29 cellular contexts compared by ENCODE assay signal in the genomic region with DNA sequence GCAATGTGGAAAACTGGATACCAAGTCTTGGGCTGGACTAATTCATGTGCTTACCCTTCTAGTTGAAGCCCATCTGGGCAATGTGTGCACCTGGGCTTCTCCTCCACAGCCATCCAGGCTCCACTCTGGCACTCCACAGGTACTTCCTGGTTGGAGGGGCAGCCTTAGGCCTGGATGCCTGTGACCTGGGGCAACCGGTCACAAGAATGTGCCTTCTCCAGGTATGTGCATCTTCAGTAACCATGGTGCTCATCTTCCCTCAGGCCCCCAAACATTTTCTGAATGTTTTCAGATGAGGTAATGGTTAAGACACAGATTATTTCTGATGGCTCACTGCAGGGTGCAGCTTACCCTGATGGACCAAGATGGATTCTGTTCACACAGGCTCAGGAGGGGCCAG. TPM values are rescaled to one million over a fixed set of nuclear protein-coding genes. Genes with fewer than 3 reads are reported as not detected.
DNase-seq lines count a peak whose midpoint lies in the region; ATAC-seq and TF ChIP-seq lines count a peak whose summit lies in the region.
"Had no signal": no experiment of that assay in that cellular context is flagged by ENCODE, and none has a peak within 500 bp of the region (broad histone marks: within the 10 kb centered on the region; RNA-seq: fewer than 3 reads in every experiment).

No MANE protein-coding gene starts in this region.

- CTCF ChIA-PET in activated CD4-positive, alpha-beta T cell treated with anti-CD3 and anti-CD28 coated beads, Interleukin-2, amount 10 ng/mL, durations not matched to agents 7 days and 5 days (lab: Charles Lee): interaction anchor here (0.9 to 1.9 kb wide), 4 partner anchors 10 to 139 kb away, joined by 3 to 7 read pairs (median 4); no protein-coding TSS in a partner anchor
- CTCF ChIA-PET in WTC11 (lab: Charles Lee): no interaction called here

- H3K27me3 ChIP-seq in mesendoderm (ENCODE audit: insufficient read depth, low read length, poor library complexity): no peaks in the 10 kb centered on the region
- H3K27me3 ChIP-seq in aorta (ENCODE audit: control insufficient read depth in 1 of 2, insufficient read depth in 2 of 2, low read length in 1 of 2): no peaks in the 10 kb centered on the region
- H3K27me3 ChIP-seq: dorsolateral prefrontal cortex, right atrium auricular region had no signal

- no peak overlapping the region for H3K23ac ChIP-seq in mesendoderm (ENCODE audit: low read length)

- TF ChIP-seq CTCF in WTC11 (IDR thresholded peaks at IDR 0.05): no peak
- no peak for TF ChIP-seq CTCF in type B pancreatic cell (conservative IDR thresholded peaks at IDR 0.05)

- no peak overlapping the region for H3K4me2 ChIP-seq in mesendoderm (ENCODE audit: low read length)
- H3K4me2 ChIP-seq: KMS-11 had no signal

- H3K4ac ChIP-seq in mesendoderm (ENCODE audit: low read depth, low read length): no peak overlapping the region

- no peak overlapping the region for H4K5ac ChIP-seq in mesendoderm (ENCODE audit: low read length)

- no peak overlapping the region for H2BK5ac ChIP-seq in mesendoderm (ENCODE audit: low read length)

- no peaks in the 10 kb centered on the region for H3K27me3 Mint-ChIP-seq in activated CD4-positive, alpha-beta T cell treated with anti-CD3 and anti-CD28 coated beads, Interleukin-2, amount 10 ng/mL, durations not matched to agents 7 days and 5 days
- no peaks in the 10 kb centered on the region for H3K27me3 Mint-ChIP-seq in WTC11 (ENCODE audit: low read depth)
- no peaks in the 10 kb centered on the region for H3K27me3 Mint-ChIP-seq in type B pancreatic cell
- H3K27me3 Mint-ChIP-seq: activated naive CD8-positive, alpha-beta T cell treated with anti-CD3 and anti-CD28 coated beads, Interleukin-2, amount 10 ng/mL, durations not matched to agents 7 days and 5 days; central memory CD8-positive, alpha-beta T cell; T-helper 17 cell had no signal

- no peaks in the 10 kb centered on the region for H3K9me3 ChIP-seq in aorta (ENCODE audit: control insufficient read depth, low read length)
- H3K9me3 ChIP-seq: right atrium auricular region had no signal

- no peak for DNase-seq in activated CD4-positive, alpha-beta T cell treated with anti-CD3 and anti-CD28 coated beads, Interleukin-2, amount 10 ng/mL, durations not matched to agents 7 days and 5 days
- no peak for DNase-seq in activated CD4-positive, alpha-beta T cell treated with anti-CD3 and anti-CD28 coated beads, Interleukin-2, amount 50 U/mL, for 1 hour
- DNase-seq in WTC11 (ENCODE audit: low spot score) (no peak), mesendoderm (peak; percentile 98), type B pancreatic cell (ENCODE audit: extremely low spot score, unreplicated experiment) (no peak), aorta (no peak)
- DNase-seq: 8988T; activated CD4-positive, alpha-beta T cell treated with anti-CD3 and anti-CD28 coated beads for 1 hour; activated effector memory CD4-positive, alpha-beta T cell treated with anti-CD3 and anti-CD28 coated beads, Interleukin-2, amount 50 U/mL, for 16 hours; activated naive CD8-positive, alpha-beta T cell treated with anti-CD3 and anti-CD28 coated beads, Interleukin-2, amount 10 ng/mL, durations not matched to agents 7 days and 5 days; activated T-cell treated with anti-CD3 and anti-CD28 coated beads for 4 hours; DMS53; dorsolateral prefrontal cortex; MM.1S; NCI-H1417 treated with DMSO at 0.1 percent for 48 hours; NCI-H2081 treated with DMSO at 0.1 percent for 48 hours; NCI-H446; NCI-H82; stimulated activated CD4-positive, alpha-beta T cell treated with anti-CD3 and anti-CD28 coated beads, Interleukin-4, amount 100 ng/mL, for 1 hour; T-helper 17 cell had no signal

- no CpG with 5 or more reads among the region's 1 CpG for WGBS in mesendoderm (ENCODE audit: extremely low coverage, insufficient coverage, low lambda C conversion rate)
- 97 to 100% methylated on average over 1 of the region's 1 CpG for WGBS in aorta, 2 donors

- H3K4me3 ChIP-seq in mesendoderm (ENCODE audit: low read length): no peak overlapping the region
- H3K4me3 ChIP-seq in aorta (ENCODE audit: low read length in 2 of 2): no peak overlapping the region
- H3K4me3 ChIP-seq: dorsolateral prefrontal cortex, lung, right atrium auricular region had no signal

- H3K79me2 ChIP-seq in mesendoderm (ENCODE audit: control insufficient read depth, insufficient read depth, low read length): no peaks in the 10 kb centered on the region

- no peak overlapping the region for H3K9ac ChIP-seq in mesendoderm (ENCODE audit: low read length)
- H3K9ac ChIP-seq: KMS-11 had no signal

- no peak overlapping the region for H3K56ac ChIP-seq in mesendoderm (ENCODE audit: low read length)

- H2BK15ac ChIP-seq in mesendoderm (replicated peaks; ENCODE audit: low read depth): no peak overlapping the region

- no peak overlapping the region for H3K4me3 Mint-ChIP-seq in activated CD4-positive, alpha-beta T cell treated with anti-CD3 and anti-CD28 coated beads, Interleukin-2, amount 10 ng/mL, durations not matched to agents 7 days and 5 days
- H3K4me3 Mint-ChIP-seq in WTC11 (no peak overlapping the region), type B pancreatic cell (no peak overlapping the region)
- H3K4me3 Mint-ChIP-seq: activated naive CD8-positive, alpha-beta T cell treated with anti-CD3 and anti-CD28 coated beads, Interleukin-2, amount 10 ng/mL, durations not matched to agents 7 days and 5 days; central memory CD8-positive, alpha-beta T cell; neural crest cell; T-helper 17 cell had no signal

- peak overlapping the region; percentile 41 for H3K27ac Mint-ChIP-seq in activated CD4-positive, alpha-beta T cell treated with anti-CD3 and anti-CD28 coated beads, Interleukin-2, amount 10 ng/mL, durations not matched to agents 7 days and 5 days
- H3K27ac Mint-ChIP-seq in WTC11: peak overlapping the region; percentile 60
- H3K27ac Mint-ChIP-seq in type B pancreatic cell: peak overlapping the region; percentile 87
- H3K27ac Mint-ChIP-seq: activated naive CD8-positive, alpha-beta T cell treated with anti-CD3 and anti-CD28 coated beads, Interleukin-2, amount 10 ng/mL, durations not matched to agents 7 days and 5 days; T-helper 17 cell had no signal

- no peak overlapping the region for H4K8ac ChIP-seq in mesendoderm (ENCODE audit: low read depth, low read length)

- H3K79me1 ChIP-seq in mesendoderm (ENCODE audit: low read length): no peaks in the 10 kb centered on the region

- H3K18ac ChIP-seq in mesendoderm (ENCODE audit: low read length): no peak overlapping the region

- intact Hi-C loops in aorta (cut with DNase I): no loop called here

- no peak overlapping the region for H3K27ac ChIP-seq in mesendoderm (ENCODE audit: low read depth, low read length)
- no peak overlapping the region for H3K27ac ChIP-seq in aorta (ENCODE audit: low read depth in 1 of 2, low read length in 2 of 2)
- H3K27ac ChIP-seq: KMS-11, right atrium auricular region had no signal

- ATAC-seq in WTC11 (peak; percentile 42), HG03280 (IDR thresholded peaks at IDR 0.05; ENCODE audit: unreplicated experiment) (no peak), GM21737 (IDR thresholded peaks at IDR 0.05; ENCODE audit: unreplicated experiment) (no peak), aorta (ENCODE audit: low FRiP score) (no peak)
- ATAC-seq: SK-N-SH treated with all-trans-retinoic acid at 6 μM for 48 hours, T-helper 17 cell had no signal

- peaks cover 2% of the 10 kb centered on the region for H3K4me1 Mint-ChIP-seq in activated CD4-positive, alpha-beta T cell treated with anti-CD3 and anti-CD28 coated beads, Interleukin-2, amount 10 ng/mL, durations not matched to agents 7 days and 5 days
- H3K4me1 Mint-ChIP-seq in WTC11 (no peaks in the 10 kb centered on the region; the same call in 1 of the 2 replicates), type B pancreatic cell (ENCODE audit: unreplicated experiment) (peaks cover 17% of the 10 kb centered on the region)
- H3K4me1 Mint-ChIP-seq: activated naive CD8-positive, alpha-beta T cell treated with anti-CD3 and anti-CD28 coated beads, Interleukin-2, amount 10 ng/mL, durations not matched to agents 7 days and 5 days; central memory CD8-positive, alpha-beta T cell; neural crest cell had no signal

- no peaks in the 10 kb centered on the region for H3K9me3 Mint-ChIP-seq in activated CD4-positive, alpha-beta T cell treated with anti-CD3 and anti-CD28 coated beads, Interleukin-2, amount 10 ng/mL, durations not matched to agents 7 days and 5 days
- H3K9me3 Mint-ChIP-seq in WTC11 (no peaks in the 10 kb centered on the region), type B pancreatic cell (no peaks in the 10 kb centered on the region)
- H3K9me3 Mint-ChIP-seq: activated naive CD8-positive, alpha-beta T cell treated with anti-CD3 and anti-CD28 coated beads, Interleukin-2, amount 10 ng/mL, durations not matched to agents 7 days and 5 days; central memory CD8-positive, alpha-beta T cell; neural crest cell had no signal

- peaks cover 5% of the 10 kb centered on the region for H3K36me3 Mint-ChIP-seq in activated CD4-positive, alpha-beta T cell treated with anti-CD3 and anti-CD28 coated beads, Interleukin-2, amount 10 ng/mL, durations not matched to agents 7 days and 5 days (ENCODE audit: low read depth)
- H3K36me3 Mint-ChIP-seq in WTC11 (no peaks in the 10 kb centered on the region), type B pancreatic cell (no peaks in the 10 kb centered on the region)
- H3K36me3 Mint-ChIP-seq: activated naive CD8-positive, alpha-beta T cell treated with anti-CD3 and anti-CD28 coated beads, Interleukin-2, amount 10 ng/mL, durations not matched to agents 7 days and 5 days had no signal

- H3K36me3 ChIP-seq in mesendoderm (ENCODE audit: control insufficient read depth, insufficient read depth, low read length): no peaks in the 10 kb centered on the region
- peaks cover 0 to under 1% of the 10 kb centered on the region in 2 donors for H3K36me3 ChIP-seq in aorta (ENCODE audit: control insufficient read depth in 1 of 2, insufficient read depth in 2 of 2, low read length in 1 of 2)
- H3K36me3 ChIP-seq: right atrium auricular region had no signal

- no peak overlapping the region for H2BK120ac ChIP-seq in mesendoderm (ENCODE audit: low read depth, low read length)

- no peaks in the 10 kb centered on the region for H3K4me1 ChIP-seq in mesendoderm (ENCODE audit: control insufficient read depth, low read depth, low read length)
- H3K4me1 ChIP-seq in aorta (ENCODE audit: control insufficient read depth in 1 of 2, insufficient read depth in 2 of 2, low read length in 2 of 2): no peaks in the 10 kb centered on the region

- no peak overlapping the region for H2AK5ac ChIP-seq in mesendoderm (ENCODE audit: low read length)

- POLR2A ChIA-PET in activated CD4-positive, alpha-beta T cell treated with anti-CD3 and anti-CD28 coated beads, Interleukin-2, amount 10 ng/mL, durations not matched to agents 7 days and 5 days (lab: Charles Lee): no interaction called here
- POLR2A ChIA-PET in WTC11 (lab: Charles Lee): interaction anchor here (0.7 kb wide), 1 partner anchor 96 kb away, joined by 5 read pairs; no protein-coding TSS in a partner anchor

RNA-seq across cellular contexts. Expression of gene C16orf86, which starts 11.1 kb away (rescaled TPM):
- 1 to 10 TPM; 3.8 to 4.8 TPM for total RNA-seq in activated CD4-positive, alpha-beta T cell treated with anti-CD3 and anti-CD28 coated beads, Interleukin-2, amount 10 ng/mL, durations not matched to agents 7 days and 5 days
- total RNA-seq in WTC11 (2021) (4.1 to 5.4 TPM (median 4.9 TPM) in 3 replicates), type B pancreatic cell (ENCODE audit: low replicate concordance) (1.5 and 2.8 TPM in 2 replicates), aorta (1 to 10 TPM; 2.6 to 7.9 TPM)
- 0.49 TPM for polyA plus RNA-seq in mesendoderm (2013, experiment 1 of 2)
- 0.29 TPM for polyA plus RNA-seq in mesendoderm (2013, experiment 2 of 2)
- polyA plus RNA-seq in aorta: 10 to 100 TPM in 1 of 2 donors, 1 to 10 TPM in 1; 3.1 to 14.4 TPM
- total RNA-seq: H4 had no signal

RNA-seq across cellular contexts. Expression of gene ENKD1, which starts 11.2 kb away (rescaled TPM):
- total RNA-seq in activated CD4-positive, alpha-beta T cell treated with anti-CD3 and anti-CD28 coated beads, Interleukin-2, amount 10 ng/mL, durations not matched to agents 7 days and 5 days: 1 to 10 TPM; 8.0 to 8.2 TPM
- 10.3 to 11.9 TPM (median 11.7 TPM) in 3 replicates for total RNA-seq in WTC11 (2021)
- polyA plus RNA-seq in mesendoderm (2013, experiment 1 of 2): 4.8 TPM
- polyA plus RNA-seq in mesendoderm (2013, experiment 2 of 2): 5.1 TPM
- total RNA-seq in type B pancreatic cell (ENCODE audit: low replicate concordance): 12.2 and 18.8 TPM in 2 replicates
- total RNA-seq in aorta: 10 to 100 TPM in 1 of 2 donors, 1 to 10 TPM in 1; 9.7 to 15.2 TPM
- 10 to 100 TPM; 13.3 to 73.8 TPM for polyA plus RNA-seq in aorta

RNA-seq across cellular contexts. Expression of gene PARD6A, which starts 17.0 kb away (rescaled TPM):
- 10 to 100 TPM; 11.6 to 13.0 TPM for total RNA-seq in activated CD4-positive, alpha-beta T cell treated with anti-CD3 and anti-CD28 coated beads, Interleukin-2, amount 10 ng/mL, durations not matched to agents 7 days and 5 days
- total RNA-seq in WTC11 (2021): 17.1 to 18.5 TPM (median 17.4 TPM) in 3 replicates
- polyA plus RNA-seq in mesendoderm (2013, experiment 1 of 2): 3.1 TPM
- polyA plus RNA-seq in mesendoderm (2013, experiment 2 of 2): 3.3 TPM
- 4.7 and 6.5 TPM in 2 replicates for total RNA-seq in type B pancreatic cell (ENCODE audit: low replicate concordance)
- total RNA-seq in aorta: 1 to 10 TPM; 3.9 to 5.3 TPM
- 1 to 10 TPM; 5.9 to 7.8 TPM for polyA plus RNA-seq in aorta
- total RNA-seq: H4 had no signal

RNA-seq across cellular contexts. Expression of gene ACD, which starts 17.7 kb away (rescaled TPM):
- total RNA-seq in activated CD4-positive, alpha-beta T cell treated with anti-CD3 and anti-CD28 coated beads, Interleukin-2, amount 10 ng/mL, durations not matched to agents 7 days and 5 days: 10 to 100 TPM; 38.0 to 41.8 TPM
- total RNA-seq in WTC11 (2021) (38.1 to 41.3 TPM (median 40.7 TPM) in 3 replicates), type B pancreatic cell (ENCODE audit: low replicate concordance) (19.9 and 31.6 TPM in 2 replicates), aorta (10 to 100 TPM; 15.7 to 21.9 TPM)
- polyA plus RNA-seq in mesendoderm (2013, experiment 1 of 2): 30.8 TPM
- 33.8 TPM for polyA plus RNA-seq in mesendoderm (2013, experiment 2 of 2)
- 10 to 100 TPM in 1 of 2 donors, 1 to 10 TPM in 1; 7.0 to 34.6 TPM for polyA plus RNA-seq in aorta

RNA-seq across cellular contexts. Expression of gene CARMIL2, which starts 32.8 kb away (rescaled TPM):
- total RNA-seq in activated CD4-positive, alpha-beta T cell treated with anti-CD3 and anti-CD28 coated beads, Interleukin-2, amount 10 ng/mL, durations not matched to agents 7 days and 5 days: 100 to 1,000 TPM; 203 to 226 TPM
- total RNA-seq in WTC11 (2021) (33.3 to 42.3 TPM (median 38.3 TPM) in 3 replicates), type B pancreatic cell (ENCODE audit: low replicate concordance) (2.8 and 3.4 TPM in 2 replicates), aorta (1 to 10 TPM; 3.0 to 4.0 TPM)
- 13.9 TPM for polyA plus RNA-seq in mesendoderm (2013, experiment 1 of 2)
- polyA plus RNA-seq in mesendoderm (2013, experiment 2 of 2): 13.9 TPM
- 1 to 10 TPM in 1 of 2 donors, under 1 TPM in 1; 0.13 to 3.7 TPM for polyA plus RNA-seq in aorta
